32 cellular contexts compared by ENCODE assay signal in the genomic region with DNA sequence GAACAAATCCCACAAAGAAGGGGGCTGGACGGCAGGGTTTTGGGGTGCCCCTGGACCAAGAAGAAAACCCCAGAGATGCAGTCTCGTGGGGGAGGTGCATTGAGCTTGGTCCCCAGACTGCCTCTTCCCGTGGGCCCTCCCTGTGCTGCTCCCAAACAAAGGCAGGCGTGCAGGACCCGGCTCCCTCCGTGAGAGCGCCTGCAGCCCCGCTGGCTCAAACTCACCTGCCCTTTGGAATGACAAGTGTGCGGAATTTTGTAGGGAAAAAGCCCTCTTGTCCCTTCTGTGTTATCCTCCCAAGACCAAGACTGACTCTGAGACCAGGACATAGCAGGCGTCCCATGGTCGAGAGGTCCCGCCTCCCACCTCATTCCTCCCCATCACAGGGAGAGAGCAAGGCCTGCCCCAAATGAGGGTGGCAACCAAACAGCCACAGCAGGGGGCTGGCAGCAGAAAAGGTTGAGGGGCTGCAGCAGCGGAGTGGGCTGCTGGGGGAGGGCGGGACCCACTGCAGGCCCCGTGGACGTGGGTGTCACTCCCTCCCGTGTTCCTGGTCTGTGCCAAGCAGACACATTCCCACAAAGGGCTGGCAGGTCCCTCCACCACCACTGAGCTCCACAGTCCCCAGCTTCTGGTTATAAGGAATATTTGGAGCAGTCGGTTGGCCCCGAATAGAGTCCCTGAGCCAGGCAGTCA. TPM values are rescaled to one million over a fixed set of nuclear protein-coding genes. Genes with fewer than 3 reads are reported as not detected.
"Had no signal": no experiment of that assay in that cellular context is flagged by ENCODE, and none has a peak within 500 bp of the region (broad histone marks: within the 10 kb centered on the region; RNA-seq: fewer than 3 reads in every experiment).

No MANE protein-coding gene starts in this region.

- H3K9me3 ChIP-seq: ovary, psoas muscle, spleen, suprapubic skin, testis, tibial artery, transverse colon, upper lobe of right lung, uterus had no signal

- H3K27me3 ChIP-seq: ovary, spleen, suprapubic skin, testis, tibial artery, transverse colon, upper lobe of right lung, uterus had no signal

- H3K27ac Mint-ChIP-seq: naive B cell; naive thymus-derived CD8-positive, alpha-beta T cell; natural killer cell treated with Interleukin-12 subunit alpha and Interleukin-12 subunit beta and Interleukin-15 and Interleukin-18, amount 100 ng/mL, for 72 hours; progenitor cell of endocrine pancreas; stimulated activated memory B cell treated with anti-CD40 and anti-IgM and Interleukin-4, amounts not matched to agents 10 μg/mL and 1 μg/mL and 100 μg/mL, for 72 hours; stimulated activated naive CD8-positive, alpha-beta T cell treated with anti-CD3 and anti-CD28 coated beads, Interleukin-15, amount 100 ng/mL, for 72 hours; type B pancreatic cell had no signal

- DNase-seq: naive B cell; naive thymus-derived CD8-positive, alpha-beta T cell; occipital lobe; posterior cingulate gyrus; spleen; stimulated activated CD4-positive, alpha-beta T cell treated with anti-CD3 and anti-CD28 coated beads, Interleukin-12 subunit alpha, Interleukin-12 subunit beta, amount 100 ng/mL, for 4 hours; stimulated activated CD4-positive, alpha-beta T cell treated with anti-CD3 and anti-CD28 coated beads, Interleukin-1b, Interleukin-23, amount 100 ng/mL, for 48 hours; stimulated activated CD4-positive, alpha-beta T cell treated with anti-CD3 and anti-CD28 coated beads, Interleukin-4, amount 100 ng/mL, for 1 hour; stimulated activated CD4-positive, alpha-beta T cell treated with anti-CD3 and anti-CD28 coated beads, Interleukin-4, amount 100 ng/mL, for 4 hours; stimulated activated CD8-positive, alpha-beta memory T cell treated with anti-CD3 and anti-CD28 coated beads, Interleukin-4, amount 100 ng/mL, for 48 hours; stimulated activated naive CD4-positive, alpha-beta T cell; stimulated activated naive CD8-positive, alpha-beta T cell treated with anti-CD3 and anti-CD28 coated beads, Interleukin-15, amount 100 ng/mL, for 72 hours; stimulated activated naive CD8-positive, alpha-beta T cell treated with anti-CD3 and anti-CD28 coated beads, Interleukin-15, Interleukin-2, amounts not matched to agents 100 U/mL and 50 U/mL, for 24 hours; substantia nigra; testis; tibial artery; transverse colon; upper lobe of right lung; uterus had no signal

- H3K4me3 Mint-ChIP-seq: naive thymus-derived CD8-positive, alpha-beta T cell; natural killer cell treated with Interleukin-12 subunit alpha and Interleukin-12 subunit beta and Interleukin-15 and Interleukin-18, amount 100 ng/mL, for 72 hours; stimulated activated memory B cell treated with anti-CD40 and anti-IgM and Interleukin-4, amounts not matched to agents 10 μg/mL and 1 μg/mL and 100 μg/mL, for 72 hours; stimulated activated naive CD8-positive, alpha-beta T cell treated with anti-CD3 and anti-CD28 coated beads, Interleukin-15, amount 100 ng/mL, for 72 hours; type B pancreatic cell had no signal

- H3K9me3 Mint-ChIP-seq: naive thymus-derived CD8-positive, alpha-beta T cell; natural killer cell treated with Interleukin-12 subunit alpha and Interleukin-12 subunit beta and Interleukin-15 and Interleukin-18, amount 100 ng/mL, for 72 hours; stimulated activated memory B cell treated with anti-CD40 and anti-IgM and Interleukin-4, amounts not matched to agents 10 μg/mL and 1 μg/mL and 100 μg/mL, for 72 hours; stimulated activated naive CD8-positive, alpha-beta T cell treated with anti-CD3 and anti-CD28 coated beads, Interleukin-15, amount 100 ng/mL, for 72 hours; type B pancreatic cell had no signal

- H3K36me3 Mint-ChIP-seq: naive B cell; naive thymus-derived CD8-positive, alpha-beta T cell; natural killer cell treated with Interleukin-12 subunit alpha and Interleukin-12 subunit beta and Interleukin-15 and Interleukin-18, amount 100 ng/mL, for 72 hours; stimulated activated memory B cell treated with anti-CD40 and anti-IgM and Interleukin-4, amounts not matched to agents 10 μg/mL and 1 μg/mL and 100 μg/mL, for 72 hours; type B pancreatic cell had no signal

- H3K4me1 ChIP-seq: parathyroid adenoma, suprapubic skin, upper lobe of right lung, uterus had no signal

- H3K9ac ChIP-seq: parathyroid adenoma had no signal

- H3K79me2 ChIP-seq: parathyroid adenoma had no signal

- H3K4me3 ChIP-seq: ovary, psoas muscle, skin epidermis, smooth muscle cell, spleen, suprapubic skin, testis, tibial artery, transverse colon, upper lobe of right lung, uterus had no signal

- H2AFZ ChIP-seq: parathyroid adenoma had no signal

- ATAC-seq: naive thymus-derived CD8-positive, alpha-beta T cell; natural killer cell treated with Interleukin-12 subunit alpha and Interleukin-12 subunit beta and Interleukin-15 and Interleukin-18, amount 100 ng/mL, for 72 hours; psoas muscle; right cardiac atrium; sciatic nerve; stimulated activated memory B cell treated with anti-CD40 and anti-IgM and Interleukin-4, amounts not matched to agents 10 μg/mL and 1 μg/mL and 100 μg/mL, for 72 hours; stimulated activated naive CD8-positive, alpha-beta T cell treated with anti-CD3 and anti-CD28 coated beads, Interleukin-15, amount 100 ng/mL, for 72 hours; stimulated activated naive CD8-positive, alpha-beta T cell treated with anti-CD3 and anti-CD28 coated beads, Interleukin-15, Interleukin-2, amounts not matched to agents 100 U/mL and 50 U/mL, for 24 hours; upper lobe of right lung had no signal

- H3K27ac ChIP-seq: ovary, parathyroid adenoma, psoas muscle, skin epidermis, spleen, suprapubic skin, testis, tibial artery, transverse colon, upper lobe of right lung, uterus had no signal

- H3K36me3 ChIP-seq: ovary, spleen, suprapubic skin, tibial artery, transverse colon, upper lobe of right lung, uterus had no signal

- H3K27me3 Mint-ChIP-seq: naive B cell; naive thymus-derived CD8-positive, alpha-beta T cell; type B pancreatic cell had no signal

- H3K4me2 ChIP-seq: smooth muscle cell had no signal

- H3K4me1 Mint-ChIP-seq: naive B cell; naive thymus-derived CD8-positive, alpha-beta T cell; stimulated activated memory B cell treated with anti-CD40 and anti-IgM and Interleukin-4, amounts not matched to agents 10 μg/mL and 1 μg/mL and 100 μg/mL, for 72 hours; stimulated activated naive CD8-positive, alpha-beta T cell treated with anti-CD3 and anti-CD28 coated beads, Interleukin-15, amount 100 ng/mL, for 72 hours had no signal

RNA-seq across cellular contexts. Expression of gene FRMD1, which starts 5.6 kb away (rescaled TPM):
- total RNA-seq: naive thymus-derived CD8-positive, alpha-beta T cell; natural killer cell treated with Interleukin-12 subunit alpha and Interleukin-12 subunit beta and Interleukin-15 and Interleukin-18, amount 100 ng/mL, for 72 hours; occipital lobe; progenitor cell of endocrine pancreas; smooth muscle cell had no signal
- polyA plus RNA-seq: naive thymus-derived CD8-positive, alpha-beta T cell; neural cell; smooth muscle cell had no signal
